16 cellular contexts compared by ENCODE assay signal in the genomic region with DNA sequence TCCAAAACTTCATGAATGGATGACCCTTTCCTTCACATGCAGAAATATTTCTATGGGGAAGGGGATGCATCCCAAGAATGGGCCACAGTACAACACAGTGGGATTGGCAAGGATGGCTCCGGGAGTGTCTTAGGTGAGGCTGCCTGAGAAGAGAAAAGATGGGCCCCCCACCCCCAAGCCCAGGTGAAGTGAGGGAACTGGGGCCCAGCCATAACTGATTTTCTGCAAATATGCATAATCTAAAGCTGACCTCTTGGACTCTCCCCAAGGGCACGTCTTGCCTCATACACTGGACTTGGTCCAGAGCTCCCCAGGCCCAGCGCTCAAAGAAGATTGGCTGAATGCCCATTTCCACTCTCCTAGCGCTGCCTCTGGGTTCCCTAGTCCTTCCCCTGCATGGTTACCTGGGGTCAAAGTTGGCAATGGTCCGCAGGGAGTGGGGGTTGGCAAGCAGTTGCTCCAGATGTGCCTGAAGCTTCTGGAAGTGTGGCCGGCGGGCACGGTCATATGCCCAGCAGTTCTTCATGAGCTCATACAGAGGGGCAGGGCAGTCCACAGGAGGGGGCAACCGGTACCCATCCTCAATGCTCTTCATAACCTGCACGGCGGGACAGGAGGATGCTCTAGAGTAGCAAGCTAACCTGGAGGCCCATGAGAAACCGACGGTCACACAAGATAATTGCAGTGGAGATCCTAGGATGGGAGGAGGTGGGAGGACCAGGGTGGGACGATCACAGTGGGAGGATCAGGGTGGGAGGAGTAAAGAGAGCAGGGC. TPM values are rescaled to one million over a fixed set of nuclear protein-coding genes. Genes with fewer than 3 reads are reported as not detected.
DNase-seq lines count a peak whose midpoint lies in the region; ATAC-seq and TF ChIP-seq lines count a peak whose summit lies in the region.
"Had no signal": no experiment of that assay in that cellular context is flagged by ENCODE, and none has a peak within 500 bp of the region (broad histone marks: within the 10 kb centered on the region; RNA-seq: fewer than 3 reads in every experiment).

No MANE protein-coding gene starts in this region.

- peaks cover 6 to 37% of the 10 kb centered on the region in 2 donors for H3K36me3 ChIP-seq in lung (ENCODE audit: control insufficient read depth in 2 of 2, insufficient read depth in 2 of 2, low read length in 2 of 2)
- no peaks in the 10 kb centered on the region for H3K36me3 ChIP-seq in uterus

- ATAC-seq in left cardiac atrium (peak in 1 of 2 donors; percentile 1), Right ventricle myocardium superior (ENCODE audit: poor library complexity) (no peak), lung (ENCODE audit: insufficient read depth, low FRiP score) (no peak)
- ATAC-seq: mucosa of descending colon had no signal

- H3K4me1 ChIP-seq in lung (ENCODE audit: control insufficient read depth in 2 of 2, insufficient read depth in 2 of 2, low read length in 2 of 2), result peaks cover 0 to 32% of the 10 kb centered on the region in 2 donors
- H3K4me1 ChIP-seq in uterus, result peaks cover 20 to 25% of the 10 kb centered on the region in 2 donors

- TF ChIP-seq CTCF in cardiac fibroblast (IDR thresholded peaks at IDR 0.05; ENCODE audit: low read depth, low read length) (no peak), lung (IDR thresholded peaks at IDR 0.05; ENCODE audit: control extremely low read depth, extremely low read depth) (no peak), uterus (IDR thresholded peaks at IDR 0.05) (no peak)

- 74 to 76% methylated on average over 14 of the region's 14 CpGs for WGBS in lung, 2 donors

- intact Hi-C loops in left cardiac atrium (cut with DNase I), result no loop called here
- intact Hi-C loops in Right ventricle myocardium superior (cut with DNase I), result no loop called here
- intact Hi-C loops in uterus (cut with DNase I; ENCODE audit: low total_unique reads), result no loop called here

- peaks cover 0 to 2% of the 10 kb centered on the region in 2 donors for H3K9me3 ChIP-seq in lung (ENCODE audit: control insufficient read depth in 2 of 2, insufficient read depth in 1 of 2, low read length in 1 of 2)
- no peaks in the 10 kb centered on the region for H3K9me3 ChIP-seq in uterus
- H3K9me3 ChIP-seq: mucosa of descending colon had no signal

- no peak overlapping the region for H3K27ac ChIP-seq in lung (ENCODE audit: low read depth in 1 of 2, low read length in 1 of 2)
- H3K27ac ChIP-seq in uterus, result peak overlapping the region; percentile 98 to 99

- TF ChIP-seq POLR2A in uterus (IDR thresholded peaks at IDR 0.05), result no peak

- no peak overlapping the region for H3K4me3 ChIP-seq in cardiac fibroblast (replicated peaks in 1 of 2; ENCODE audit: low read depth in 2 of 2, low read length in 2 of 2)
- no peak overlapping the region for H3K4me3 ChIP-seq in lung
- H3K4me3 ChIP-seq in uterus, result no peak overlapping the region
- H3K4me3 ChIP-seq: mucosa of descending colon had no signal

- H3K27me3 ChIP-seq in lung (ENCODE audit: control insufficient read depth, insufficient read depth), result no peaks in the 10 kb centered on the region
- no peaks in the 10 kb centered on the region for H3K27me3 ChIP-seq in uterus

- DNase-seq in left cardiac atrium, result peak; percentile 33
- no peak for DNase-seq in Right ventricle myocardium superior
- peak; percentile 56 to 73 for DNase-seq in cardiac fibroblast (ENCODE audit: low read depth in 2 of 2)
- DNase-seq in lung (ENCODE audit: low spot score), result peak; percentile 43
- DNase-seq in uterus, result peak in 1 of 2 donors; percentile 44
- DNase-seq in NCI-H128 (lab: John Stamatoyannopoulos, UW; ENCODE audit: unreplicated experiment), result no peak
- DNase-seq in NCI-H446 treated with DMSO at 0.1 percent for 48 hours (lab: John Stamatoyannopoulos, UW), result no peak
- no peak for DNase-seq in NCI-H1417 treated with DMSO at 0.1 percent for 48 hours (lab: John Stamatoyannopoulos, UW)
- DNase-seq: effector CD4-positive, alpha-beta T cell; hippocampal formation; OCI-M1 had no signal

RNA-seq across cellular contexts. Expression of a gene that starts 12.3 kb away (rescaled TPM):
- total RNA-seq in left cardiac atrium (100 to 1,000 TPM in 1 of 2 donors, 10 to 100 TPM in 1; 79.1 to 156 TPM), Right ventricle myocardium superior (69.8 TPM), lung (100 to 1,000 TPM; 100 to 310 TPM), uterus (100 to 1,000 TPM in 2 of 4 donors, 10 to 100 TPM in 2; 46.0 to 494 (median 95.9) TPM)
- 100 to 1,000 TPM in 1 of 2 donors, 10 to 100 TPM in 1; 98.9 to 266 TPM for polyA plus RNA-seq in lung

RNA-seq across cellular contexts. Expression of a gene that starts 15.2 kb away (rescaled TPM):
- total RNA-seq in left cardiac atrium (under 1 TPM; 0.16 to 0.71 TPM), Right ventricle myocardium superior (0.08 TPM), lung (10 to 100 TPM in 1 of 2 donors, 1 to 10 TPM in 1; 6.1 to 13.3 TPM), uterus (1 to 10 TPM in 3 of 4 donors, not detected in 1; 1.3 to 5.6 (median 1.9) TPM)
- polyA plus RNA-seq in lung, result 1 to 10 TPM; 4.2 to 5.7 TPM
- total RNA-seq: Daoy had no signal

RNA-seq across cellular contexts. Expression of a gene that starts 30.9 kb away (rescaled TPM):
- total RNA-seq in left cardiac atrium (under 1 TPM; 0.29 to 0.97 TPM), Right ventricle myocardium superior (0.59 TPM), lung (1 to 10 TPM in 1 of 2 donors, under 1 TPM in 1; 0.80 to 1.1 TPM), uterus (10 to 100 TPM in 1 of 4 donors, 1 to 10 TPM in 3; 1.2 to 10.6 (median 6.5) TPM)
- polyA plus RNA-seq in lung, result under 1 TPM; 0.18 to 0.29 TPM

RNA-seq across cellular contexts. Expression of a gene that starts 49.8 kb away (rescaled TPM):
- total RNA-seq in left cardiac atrium (not detected), Right ventricle myocardium superior (not detected), lung (1 to 10 TPM in 1 of 2 donors, not detected in 1; 1.0 TPM), uterus (1 to 10 TPM in 1 of 4 donors, not detected in 3; 3.3 TPM)
- under 1 TPM in 1 of 2 donors, not detected in 1; 0.05 TPM for polyA plus RNA-seq in lung
- total RNA-seq: Daoy; skeletal muscle tissue; T-helper 2 cell treated with Interferon-gamma antibody and Interleukin-4, amounts not matched to agents 100 ng/mL and 5 ng/mL, for 36 hours had no signal
- polyA plus RNA-seq: urinary bladder had no signal

Comparison
In these comparisons a context has a peak if more than half of its experiments do, and no peak if none do; other contexts are left out.
1. DNase-seq: peak in left cardiac atrium (single experiment), cardiac fibroblast (2 of 2) and lung (single experiment); none in Right ventricle myocardium superior (single experiment), NCI-H128 (single experiment), NCI-H446 treated with DMSO at 0.1 percent for 48 hours (single experiment) and NCI-H1417 treated with DMSO at 0.1 percent for 48 hours (single experiment).
2. H3K27ac ChIP-seq: peak in uterus (2 of 2); none in lung (0 of 2).